Comparison of ENCODE assay signal across 26 cellular contexts in the genomic region with DNA sequence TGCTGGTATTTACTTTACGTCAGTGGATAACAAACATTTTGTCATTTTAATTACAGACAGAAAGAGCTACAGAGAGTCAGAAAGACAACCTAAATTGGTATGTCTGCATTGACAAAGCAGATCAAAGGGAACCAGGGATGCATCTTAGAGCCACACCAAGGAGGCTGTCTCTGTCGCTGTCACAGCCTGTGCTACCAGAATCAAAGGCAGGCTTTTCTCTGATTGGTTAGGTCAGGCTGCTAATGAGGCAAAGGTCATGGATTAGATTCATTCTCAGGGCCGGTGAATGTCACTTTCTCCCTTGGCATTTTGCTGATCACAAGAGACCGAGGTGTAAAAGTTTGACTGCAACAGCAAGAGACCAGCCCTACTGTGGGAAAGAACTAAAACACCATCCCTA.
DNase-seq lines count a peak whose midpoint lies in the region; ATAC-seq and TF ChIP-seq lines count a peak whose summit lies in the region.
"Had no signal": no experiment of that assay in that cellular context is flagged by ENCODE, and none has a peak within 500 bp of the region (broad histone marks: within the 10 kb centered on the region; RNA-seq: fewer than 3 reads in every experiment).

No MANE protein-coding gene starts in this region.

- no peaks in the 10 kb centered on the region for H3K36me3 ChIP-seq in left ventricle myocardium inferior
- no peaks in the 10 kb centered on the region for H3K36me3 ChIP-seq in upper lobe of right lung
- no peaks in the 10 kb centered on the region for H3K36me3 ChIP-seq in upper lobe of left lung
- H3K36me3 ChIP-seq: esophagus squamous epithelium, HAP-1, MG63, ovary had no signal

- H3K4me1 ChIP-seq in left ventricle myocardium inferior (no peaks in the 10 kb centered on the region), upper lobe of right lung (no peaks in the 10 kb centered on the region), upper lobe of left lung (peaks cover 0 to 6% (median 0%) of the 10 kb centered on the region in 4 donors)
- H3K4me1 ChIP-seq: HAP-1 had no signal

- no peak for TF ChIP-seq CTCF in left ventricle myocardium inferior (IDR thresholded peaks at IDR 0.05; ENCODE audit: borderline replicate concordance)
- no peak for TF ChIP-seq CTCF in VCaP (conservative IDR thresholded peaks at IDR 0.05)
- TF ChIP-seq CTCF in upper lobe of right lung (IDR thresholded peaks at IDR 0.05), result no peak
- TF ChIP-seq CTCF in upper lobe of left lung (IDR thresholded peaks at IDR 0.05), result no peak

- peak; percentile 53 for ATAC-seq in Right ventricle myocardium superior (ENCODE audit: poor library complexity)
- ATAC-seq in upper lobe of right lung, result peak; percentile 9
- no peak for ATAC-seq in upper lobe of left lung (ENCODE audit: low FRiP score in 2 of 2)
- ATAC-seq in HG02759 (IDR thresholded peaks at IDR 0.05; ENCODE audit: unreplicated experiment), result no peak
- ATAC-seq: activated CD8-positive, alpha-beta T cell treated with anti-CD3 and anti-CD28 coated beads for 36 hours; natural killer cell treated with Interleukin-12 subunit alpha and Interleukin-12 subunit beta and Interleukin-15 and Interleukin-18, amount 100 ng/mL, for 72 hours had no signal

- H3K27me3 ChIP-seq in left ventricle myocardium inferior (ENCODE audit: low read depth) (no peaks in the 10 kb centered on the region), upper lobe of right lung (no peaks in the 10 kb centered on the region), upper lobe of left lung (no peaks in the 10 kb centered on the region)
- H3K27me3 ChIP-seq: esophagus squamous epithelium, MG63, ovary had no signal

- intact Hi-C loops in Right ventricle myocardium superior (cut with DNase I), result no loop called here
- intact Hi-C loops in left ventricle myocardium inferior (cut with micrococcal nuclease), result no loop called here
- intact Hi-C loops in upper lobe of right lung (cut with DNase I), result no loop called here

- TF ChIP-seq EP300 in upper lobe of left lung (IDR thresholded peaks at IDR 0.05), result no peak

- H3K4me3 ChIP-seq in left ventricle myocardium inferior (no peak overlapping the region), upper lobe of right lung (no peak overlapping the region), upper lobe of left lung (no peak overlapping the region)
- H3K4me3 ChIP-seq: esophagus squamous epithelium, HAP-1, MG63, ovary, SK-N-MC had no signal

- no peak for DNase-seq in Right ventricle myocardium superior
- no peak for DNase-seq in left ventricle myocardium inferior
- peak; percentile 76 for DNase-seq in islet precursor cell
- DNase-seq in upper lobe of right lung, result no peak
- no peak for DNase-seq in UCSD-AML1 (lab: John Stamatoyannopoulos, UW; ENCODE audit: unreplicated experiment)
- no peak for DNase-seq in upper lobe of left lung
- DNase-seq: activated CD4-positive, alpha-beta T cell treated with anti-CD3 and anti-CD28 coated beads for 1 hour; activated CD8-positive, alpha-beta T cell treated with anti-CD3 and anti-CD28 coated beads for 36 hours; activated effector memory CD4-positive, alpha-beta T cell treated with Interleukin-2 at 50 U/mL for 16 hours; anterior cingulate cortex; caudate nucleus; cortex of kidney; DMS79; esophagus squamous epithelium; immature natural killer cell; KBM-7; MG63; NCI-H1436; NCI-H524 treated with DMSO at 0.1 percent for 48 hours; ovary; stimulated activated CD4-positive, alpha-beta T cell treated with anti-CD3 and anti-CD28 coated beads, Interleukin-2, amount 100 ng/mL, for 24 hours had no signal

- no peaks in the 10 kb centered on the region for H3K9me3 ChIP-seq in left ventricle myocardium inferior (replicated peaks)
- no peaks in the 10 kb centered on the region for H3K9me3 ChIP-seq in upper lobe of right lung
- H3K9me3 ChIP-seq in upper lobe of left lung, result no peaks in the 10 kb centered on the region
- H3K9me3 ChIP-seq: esophagus squamous epithelium, HAP-1, MG63, ovary had no signal

- no peak for TF ChIP-seq POLR2A in upper lobe of left lung (IDR thresholded peaks at IDR 0.05)

- 34 to 38% methylated on average over 4 of the region's 4 CpGs for WGBS in upper lobe of left lung, 2 donors

- H3K27ac ChIP-seq in left ventricle myocardium inferior (replicated peaks) (no peak overlapping the region), VCaP (peak overlapping the region; percentile 51), upper lobe of right lung (no peak overlapping the region), upper lobe of left lung (no peak overlapping the region)
- H3K27ac ChIP-seq: esophagus squamous epithelium, ovary, SK-N-MC had no signal

Comparison
In these comparisons a context has a peak if more than half of its experiments do, and no peak if none do; other contexts are left out.
1. ATAC-seq: peak in Right ventricle myocardium superior (single experiment) and upper lobe of right lung (single experiment); none in upper lobe of left lung (0 of 2) and HG02759 (single experiment).